ENCODE assay signal across 1 cellular context in genomic region chr6:166318649-166319600, GRCh38.
TF ChIP-seq lines count a peak whose summit lies in the region.

No MANE protein-coding gene starts in this region.

TF ChIP-seq in H1, 55 proteins besides CTCF, POLR2A, EP300 and RAD21:
- TF ChIP-seq BACH1 (IDR thresholded peaks at IDR 0.05; ENCODE audit: low read length) (no peak), TCF12 (IDR thresholded peaks at IDR 0.05; ENCODE audit: low read depth, low read length) (no peak), PHF8 (conservative IDR thresholded peaks at IDR 0.05; ENCODE audit: low read depth, low read length) (no peak), KDM5A (IDR thresholded peaks at IDR 0.05; ENCODE audit: low read length) (no peak), RBBP5 (IDR thresholded peaks at IDR 0.05; ENCODE audit: borderline replicate concordance, low read depth, low read length) (no peak), SP2 (IDR thresholded peaks at IDR 0.05; ENCODE audit: low read length) (no peak), CEBPB (IDR thresholded peaks at IDR 0.05; ENCODE audit: low read depth, low read length) (no peak)
